ENCODE assay signal across 1 cellular context in genomic region chr20:44212792-44213191, GRCh38.
TF ChIP-seq lines count a peak whose summit lies in the region.

No MANE protein-coding gene starts in this region.

TF ChIP-seq in GM23338, 12 proteins besides CTCF, POLR2A, EP300 and RAD21:
- no peak for TF ChIP-seq JUNB (IDR thresholded peaks at IDR 0.05; ENCODE audit: unreplicated experiment)
- no peak for TF ChIP-seq ETS1 (IDR thresholded peaks at IDR 0.05)
- no peak for TF ChIP-seq NANOG (IDR thresholded peaks at IDR 0.05; ENCODE audit: borderline replicate concordance)
- no peak for TF ChIP-seq POLR2AphosphoS5 (IDR thresholded peaks at IDR 0.05; ENCODE audit: low read depth)
- no peak for TF ChIP-seq CREB1 (CRISPR knock-in tag; IDR thresholded peaks at IDR 0.05; ENCODE audit: low read depth)
- no peak for TF ChIP-seq REST (IDR thresholded peaks at IDR 0.05; ENCODE audit: unreplicated experiment)
- TF ChIP-seq EZH2 (IDR thresholded peaks at IDR 0.05; ENCODE audit: low read depth, unreplicated experiment) = no peak
- no peak for TF ChIP-seq STAT1 (IDR thresholded peaks at IDR 0.05; ENCODE audit: unreplicated experiment)
- TF ChIP-seq EZH2phosphoT487 (IDR thresholded peaks at IDR 0.05; ENCODE audit: unreplicated experiment) = no peak
- no peak for TF ChIP-seq ZNF331 (CRISPR knock-in tag; IDR thresholded peaks at IDR 0.05; ENCODE audit: low read depth)
- no peak for TF ChIP-seq ZNF114 (CRISPR knock-in tag; IDR thresholded peaks at IDR 0.05)
- TF ChIP-seq ZNF462 (CRISPR knock-in tag; IDR thresholded peaks at IDR 0.05) = no peak
TF ChIP-seq in GM23338: peak in this region for 0.
